1 cellular context compared by ENCODE assay signal in the genomic region with DNA sequence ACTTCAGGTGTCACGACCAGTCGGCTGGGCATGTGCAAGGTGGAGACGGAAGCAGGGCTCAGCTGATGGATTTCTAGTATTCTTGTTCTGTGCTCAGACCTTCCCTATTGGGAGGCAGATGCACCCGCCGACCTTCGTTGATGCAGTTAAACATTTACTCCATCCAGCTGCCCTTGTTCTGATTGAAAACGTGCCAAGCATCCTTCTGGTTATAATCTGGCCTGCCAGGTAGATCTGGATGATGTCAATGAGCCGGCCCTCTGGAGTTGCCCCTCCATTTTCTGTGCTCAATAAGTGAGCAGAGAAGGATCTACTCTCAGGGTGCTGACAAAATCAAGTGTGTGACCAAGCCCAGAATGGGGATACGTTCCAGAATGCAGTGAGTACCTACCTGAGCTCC.
TF ChIP-seq lines count a peak whose summit lies in the region.

No MANE protein-coding gene starts in this region.

TF ChIP-seq in HepG2, 621 proteins besides CTCF, POLR2A, EP300 and RAD21 (continued from another document):
- TF ChIP-seq ZBTB40 (IDR thresholded peaks at IDR 0.05): no peak
- TF ChIP-seq ZBTB40 (CRISPR knock-in tag; IDR thresholded peaks at IDR 0.05): no peak
- TF ChIP-seq, protein P1, sequence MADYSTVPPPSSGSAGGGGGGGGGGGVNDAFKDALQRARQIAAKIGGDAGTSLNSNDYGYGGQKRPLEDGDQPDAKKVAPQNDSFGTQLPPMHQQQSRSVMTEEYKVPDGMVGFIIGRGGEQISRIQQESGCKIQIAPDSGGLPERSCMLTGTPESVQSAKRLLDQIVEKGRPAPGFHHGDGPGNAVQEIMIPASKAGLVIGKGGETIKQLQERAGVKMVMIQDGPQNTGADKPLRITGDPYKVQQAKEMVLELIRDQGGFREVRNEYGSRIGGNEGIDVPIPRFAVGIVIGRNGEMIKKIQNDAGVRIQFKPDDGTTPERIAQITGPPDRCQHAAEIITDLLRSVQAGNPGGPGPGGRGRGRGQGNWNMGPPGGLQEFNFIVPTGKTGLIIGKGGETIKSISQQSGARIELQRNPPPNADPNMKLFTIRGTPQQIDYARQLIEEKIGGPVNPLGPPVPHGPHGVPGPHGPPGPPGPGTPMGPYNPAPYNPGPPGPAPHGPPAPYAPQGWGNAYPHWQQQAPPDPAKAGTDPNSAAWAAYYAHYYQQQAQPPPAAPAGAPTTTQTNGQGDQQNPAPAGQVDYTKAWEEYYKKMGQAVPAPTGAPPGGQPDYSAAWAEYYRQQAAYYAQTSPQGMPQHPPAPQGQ (CRISPR knock-in tag; IDR thresholded peaks at IDR 0.05; ENCODE audit: borderline replicate concordance): no peak
- TF ChIP-seq, protein P2, sequence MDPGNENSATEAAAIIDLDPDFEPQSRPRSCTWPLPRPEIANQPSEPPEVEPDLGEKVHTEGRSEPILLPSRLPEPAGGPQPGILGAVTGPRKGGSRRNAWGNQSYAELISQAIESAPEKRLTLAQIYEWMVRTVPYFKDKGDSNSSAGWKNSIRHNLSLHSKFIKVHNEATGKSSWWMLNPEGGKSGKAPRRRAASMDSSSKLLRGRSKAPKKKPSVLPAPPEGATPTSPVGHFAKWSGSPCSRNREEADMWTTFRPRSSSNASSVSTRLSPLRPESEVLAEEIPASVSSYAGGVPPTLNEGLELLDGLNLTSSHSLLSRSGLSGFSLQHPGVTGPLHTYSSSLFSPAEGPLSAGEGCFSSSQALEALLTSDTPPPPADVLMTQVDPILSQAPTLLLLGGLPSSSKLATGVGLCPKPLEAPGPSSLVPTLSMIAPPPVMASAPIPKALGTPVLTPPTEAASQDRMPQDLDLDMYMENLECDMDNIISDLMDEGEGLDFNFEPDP (CRISPR knock-in tag; conservative IDR thresholded peaks at IDR 0.05): no peak
- TF ChIP-seq AGO2 (optimal IDR thresholded peaks at IDR 0.05; ENCODE audit: low read depth, low read length): no peak
- no peak for TF ChIP-seq RNF2 (conservative IDR thresholded peaks at IDR 0.05; ENCODE audit: low read depth)
- no peak for TF ChIP-seq CBFB (CRISPR knock-in tag; IDR thresholded peaks at IDR 0.05)
- no peak for TF ChIP-seq SIX1 (CRISPR knock-in tag; IDR thresholded peaks at IDR 0.05; ENCODE audit: borderline replicate concordance)
- TF ChIP-seq HINFP (CRISPR knock-in tag; IDR thresholded peaks at IDR 0.05; ENCODE audit: low read depth): no peak
- no peak for TF ChIP-seq ZNF234 (CRISPR knock-in tag; conservative IDR thresholded peaks at IDR 0.05)
- no peak for TF ChIP-seq ZNF839 (CRISPR knock-in tag; IDR thresholded peaks at IDR 0.05; ENCODE audit: borderline replicate concordance)
- TF ChIP-seq POLR2AphosphoS2 (IDR thresholded peaks at IDR 0.05; ENCODE audit: low read depth, low read length): no peak
- TF ChIP-seq ZSCAN5A (CRISPR knock-in tag; IDR thresholded peaks at IDR 0.05; ENCODE audit: borderline replicate concordance): no peak
- TF ChIP-seq MAF1 (CRISPR knock-in tag; IDR thresholded peaks at IDR 0.05; ENCODE audit: borderline replicate concordance): no peak
- TF ChIP-seq SP140L (CRISPR knock-in tag; IDR thresholded peaks at IDR 0.05; ENCODE audit: borderline replicate concordance): no peak
TF ChIP-seq in HepG2: peak in this region for 0.
